Comparison of ENCODE assay signal across 33 cellular contexts in the genomic region with DNA sequence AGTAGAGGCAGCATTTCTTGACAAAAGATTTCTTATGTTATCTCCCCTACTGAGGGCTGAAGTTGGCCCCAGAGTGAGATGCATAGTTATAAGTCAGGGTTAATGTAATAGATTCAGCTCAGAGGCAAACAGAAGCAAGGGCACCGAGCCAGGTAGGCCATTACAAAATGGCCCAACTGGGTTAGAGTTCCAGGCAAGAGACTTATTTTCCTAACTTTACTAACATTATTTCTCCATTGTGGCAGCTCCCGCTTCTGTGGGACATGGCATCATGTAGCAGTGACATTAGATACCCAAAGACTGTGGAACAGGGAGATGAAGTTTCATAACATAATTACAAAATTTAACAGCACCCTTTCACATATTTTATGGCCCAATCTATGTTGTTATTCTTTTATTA. TPM values are rescaled to one million over a fixed set of nuclear protein-coding genes. Genes with fewer than 3 reads are reported as not detected.
DNase-seq lines count a peak whose midpoint lies in the region; ATAC-seq, FAIRE-seq and TF ChIP-seq lines count a peak whose summit lies in the region.
"Had no signal": no experiment of that assay in that cellular context is flagged by ENCODE, and none has a peak within 500 bp of the region (broad histone marks: within the 10 kb centered on the region; RNA-seq: fewer than 3 reads in every experiment).

No MANE protein-coding gene starts in this region.

- H3K27ac ChIP-seq in right cardiac atrium (ENCODE audit: low read length), result no peak overlapping the region
- H3K27ac ChIP-seq in gastrocnemius medialis, result peak overlapping the region in 3 of 4 donors; percentile 21 to 30 (median 29)
- H3K27ac ChIP-seq: BLaER1 treated with 17β-estradiol and CSF1 and Interleukin-3, amounts not matched to agents 10 nM and 100 nM; colonic mucosa; epithelial cell of prostate; WERI-Rb-1 had no signal

- 62% methylated on average over 2 of the region's 2 CpGs for WGBS in right cardiac atrium

- H3K36me3 ChIP-seq in gastrocnemius medialis, result no peaks in the 10 kb centered on the region
- H3K36me3 ChIP-seq: BLaER1 treated with 17β-estradiol and CSF1 and Interleukin-3, amounts not matched to agents 10 nM and 100 nM; colonic mucosa; HAP-1; heart left ventricle; WERI-Rb-1 had no signal

- TF ChIP-seq CTCF in choroid plexus epithelial cell (conservative IDR thresholded peaks at IDR 0.05; ENCODE audit: low read depth, low read length) (no peak), gastrocnemius medialis (IDR thresholded peaks at IDR 0.05 in 4 of 5, conservative IDR thresholded peaks at IDR 0.05 in 1 of 5) (no peak)

- ATAC-seq in SK-N-SH treated with all-trans-retinoic acid at 6 μM for 48 hours (peak; percentile 77), right cardiac atrium (peak; percentile 28 to 56), gastrocnemius medialis (peak; percentile 66 to 68)
- ATAC-seq: activated naive CD4-positive, alpha-beta T cell treated with anti-CD3 and anti-CD28 coated beads, Interleukin-2, amount 50 U/mL, for 72 hours; heart left ventricle had no signal

- intact Hi-C loops in right cardiac atrium (cut with DNase I), result no loop called here
- intact Hi-C loops in gastrocnemius medialis (cut with DNase I; ENCODE audit: low total_unique reads), result no loop called here

- H3K4me3 ChIP-seq in choroid plexus epithelial cell (ENCODE audit: low read depth, low read length), result no peak overlapping the region
- H3K4me3 ChIP-seq in right cardiac atrium (ENCODE audit: low read length), result no peak overlapping the region
- no peak overlapping the region for H3K4me3 ChIP-seq in gastrocnemius medialis
- H3K4me3 ChIP-seq: BLaER1 treated with 17β-estradiol and CSF1 and Interleukin-3, amounts not matched to agents 10 nM and 100 nM; colonic mucosa; HAP-1; heart left ventricle had no signal

- FAIRE-seq in RCC 7860 (lab: Jason Lieb, UNC), result no peak
- FAIRE-seq: bronchial epithelial cell, kidney had no signal

- TF ChIP-seq POLR2A in gastrocnemius medialis (IDR thresholded peaks at IDR 0.05), result no peak

- in situ Hi-C loops in gastrocnemius medialis (cut with MboI; ENCODE audit: low sequenced_read_pairs in 4 of 4), result no loop called here

- peak; percentile 37 for DNase-seq in choroid plexus epithelial cell (ENCODE audit: low read depth)
- DNase-seq in right cardiac atrium, result peak; percentile 58 to 89 (median 72)
- peak in 1 of 2 donors; percentile 52 for DNase-seq in gastrocnemius medialis
- DNase-seq in 8988T, result no peak
- no peak for DNase-seq in RCC 7860 (ENCODE audit: low spot score)
- no peak for DNase-seq in NCI-H2107 treated with DMSO at 0.1 percent for 48 hours (lab: John Stamatoyannopoulos, UW; ENCODE audit: unreplicated experiment)
- no peak for DNase-seq in activated T-cell treated with anti-CD3 and anti-CD28 coated beads for 4 hours
- DNase-seq: activated CD4-positive, alpha-beta T cell treated with anti-CD3 and anti-CD28 coated beads for 4 hours; colonic mucosa; DMS79; effector memory CD4-positive, alpha-beta T cell; kidney; MM.1S; NCI-H1417; NCI-H2081; NCI-H226; NCI-H526 treated with DMSO at 0.1 percent for 48 hours; SHP77 treated with DMSO at 0.1 percent for 48 hours; SW 1271; T1000; WERI-Rb-1 had no signal

- H3K27me3 ChIP-seq in right cardiac atrium (ENCODE audit: control insufficient read depth, insufficient read depth) (no peaks in the 10 kb centered on the region), gastrocnemius medialis (no peaks in the 10 kb centered on the region)
- H3K27me3 ChIP-seq: BLaER1 treated with 17β-estradiol and CSF1 and Interleukin-3, amounts not matched to agents 10 nM and 100 nM; colonic mucosa; heart left ventricle had no signal

- H3K4me1 ChIP-seq in right cardiac atrium (ENCODE audit: control insufficient read depth, insufficient read depth, low read length) (peaks cover 2% of the 10 kb centered on the region), gastrocnemius medialis (peaks cover 22 to 37% of the 10 kb centered on the region in 2 donors)
- H3K4me1 ChIP-seq: BLaER1 treated with 17β-estradiol and CSF1 and Interleukin-3, amounts not matched to agents 10 nM and 100 nM; colonic mucosa; HAP-1 had no signal

- H3K9me3 ChIP-seq in right cardiac atrium (ENCODE audit: control insufficient read depth, low read length) (no peaks in the 10 kb centered on the region), gastrocnemius medialis (no peaks in the 10 kb centered on the region)
- H3K9me3 ChIP-seq: colonic mucosa, HAP-1 had no signal

TF ChIP-seq in SK-N-SH treated with all-trans-retinoic acid at 6 μM for 48 hours, 23 proteins besides CTCF, POLR2A, EP300 and RAD21:
- TF ChIP-seq ISL1 (CRISPR knock-in tag; IDR thresholded peaks at IDR 0.05), result peak; percentile 93
- TF ChIP-seq ZFP30 (CRISPR knock-in tag; IDR thresholded peaks at IDR 0.05), result no peak
- 0 out of 2 replicates have a peak, but pooled peaks have one; percentile 47 for TF ChIP-seq SNAI2 (CRISPR knock-in tag; IDR thresholded peaks at IDR 0.05)
- TF ChIP-seq ZFP3 (CRISPR knock-in tag; IDR thresholded peaks at IDR 0.05), result 0 out of 2 replicates have a peak, but pooled peaks have one; percentile 17
- TF ChIP-seq, protein P1, sequence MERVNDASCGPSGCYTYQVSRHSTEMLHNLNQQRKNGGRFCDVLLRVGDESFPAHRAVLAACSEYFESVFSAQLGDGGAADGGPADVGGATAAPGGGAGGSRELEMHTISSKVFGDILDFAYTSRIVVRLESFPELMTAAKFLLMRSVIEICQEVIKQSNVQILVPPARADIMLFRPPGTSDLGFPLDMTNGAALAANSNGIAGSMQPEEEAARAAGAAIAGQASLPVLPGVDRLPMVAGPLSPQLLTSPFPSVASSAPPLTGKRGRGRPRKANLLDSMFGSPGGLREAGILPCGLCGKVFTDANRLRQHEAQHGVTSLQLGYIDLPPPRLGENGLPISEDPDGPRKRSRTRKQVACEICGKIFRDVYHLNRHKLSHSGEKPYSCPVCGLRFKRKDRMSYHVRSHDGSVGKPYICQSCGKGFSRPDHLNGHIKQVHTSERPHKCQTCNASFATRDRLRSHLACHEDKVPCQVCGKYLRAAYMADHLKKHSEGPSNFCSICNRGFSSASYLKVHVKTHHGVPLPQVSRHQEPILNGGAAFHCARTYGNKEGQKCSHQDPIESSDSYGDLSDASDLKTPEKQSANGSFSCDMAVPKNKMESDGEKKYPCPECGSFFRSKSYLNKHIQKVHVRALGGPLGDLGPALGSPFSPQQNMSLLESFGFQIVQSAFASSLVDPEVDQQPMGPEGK (CRISPR knock-in tag; IDR thresholded peaks at IDR 0.05; ENCODE audit: borderline replicate concordance), result peak; percentile 47; the same call in 1 of the 2 replicates
- TF ChIP-seq ZNF70 (CRISPR knock-in tag; IDR thresholded peaks at IDR 0.05), result no peak

RNA-seq across cellular contexts. Expression of a gene that starts 27.1 kb away (rescaled TPM):
- not detected for total RNA-seq in right cardiac atrium
- polyA plus RNA-seq in right cardiac atrium, result not detected
- not detected for total RNA-seq in gastrocnemius medialis
- total RNA-seq: activated naive CD4-positive, alpha-beta T cell treated with anti-CD3 and anti-CD28 coated beads, Interleukin-2, amount 50 U/mL, for 72 hours; activated T-helper 2 cell treated with anti-CD3 and anti-CD28 coated beads, Interferon-gamma antibody, Interleukin-2, Interleukin-4, amounts not matched to agents 10 μg/mL and 5 μg/mL and 100 μg/mL, durations not matched to agents 14 hours and 24 hours and 36 hours; bronchial epithelial cell; colonic mucosa; fibroblast of villous mesenchyme; kidney; lung microvascular endothelial cell; posterior vena cava; ureter had no signal

Comparison
In these comparisons a context has a peak if more than half of its experiments do, and no peak if none do; other contexts are left out.
1. DNase-seq: peak in choroid plexus epithelial cell (single experiment) and right cardiac atrium (3 of 3); none in 8988T (single experiment), RCC 7860 (single experiment), NCI-H2107 treated with DMSO at 0.1 percent for 48 hours (single experiment) and activated T-cell treated with anti-CD3 and anti-CD28 coated beads for 4 hours (single experiment).
2. Peak in every context shown above with its lines, with median percentiles within 50 percentile points of each other: ATAC-seq.